Comparison of ENCODE assay signal across 10 cellular contexts in the genomic region with DNA sequence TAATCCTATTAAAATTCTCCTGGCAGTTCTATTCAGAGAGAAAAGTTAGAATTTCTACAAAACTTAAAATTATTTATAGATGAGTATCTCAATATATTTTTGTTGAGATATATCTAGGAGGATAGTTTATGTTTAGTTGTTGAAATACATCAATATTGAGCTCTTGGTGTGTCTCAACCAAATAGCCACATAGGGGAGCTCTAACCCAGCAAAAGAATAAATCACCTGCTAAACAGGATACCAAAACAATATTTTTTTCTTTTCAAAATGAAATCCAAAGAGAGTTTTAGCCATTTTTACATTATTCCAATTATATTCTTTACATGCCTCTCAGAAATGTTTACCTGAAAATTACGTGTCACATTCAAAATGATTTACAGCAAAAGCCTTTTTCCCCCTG.
A peak's percentile ranks its signal among the peaks of the same experiment; 100 is the strongest.
DNase-seq lines count a peak whose midpoint lies in the region; ATAC-seq and TF ChIP-seq lines count a peak whose summit lies in the region.
"Had no signal": no experiment of that assay in that cellular context is flagged by ENCODE, and none has a peak within 500 bp of the region (broad histone marks: within the 10 kb centered on the region; RNA-seq: fewer than 3 reads in every experiment).

No MANE protein-coding gene starts in this region.

- no peak overlapping the region for H2AFZ ChIP-seq in OCI-LY1 (ENCODE audit: low read length)

- no peaks in the 10 kb centered on the region for H4K20me1 ChIP-seq in OCI-LY1 (ENCODE audit: insufficient read depth, low read length)

- peak; percentile 69 for TF ChIP-seq CTCF in C4-2B (conservative IDR thresholded peaks at IDR 0.05)
- TF ChIP-seq CTCF in OCI-LY1 (IDR thresholded peaks at IDR 0.05; ENCODE audit: low read length) = peak; percentile 67

- no peaks in the 10 kb centered on the region for H3K9me2 ChIP-seq in OCI-LY1 (ENCODE audit: low read depth, low read length)

- H3K36me3 ChIP-seq in OCI-LY1 (ENCODE audit: insufficient read depth, low read length) = no peaks in the 10 kb centered on the region
- H3K36me3 ChIP-seq: upper lobe of right lung had no signal

- H3K79me2 ChIP-seq in OCI-LY1 (ENCODE audit: insufficient read depth, low read length) = no peaks in the 10 kb centered on the region

- ATAC-seq in esophagus mucosa (peak; percentile 52), HG03460 (IDR thresholded peaks at IDR 0.05; ENCODE audit: unreplicated experiment) (no peak)
- ATAC-seq: activated CD4-positive, CD25-positive, alpha-beta regulatory T cell treated with anti-CD3 and anti-CD28 coated beads, Interleukin-2, amount 50 U/mL, for 24 hours; upper lobe of right lung had no signal

- H3F3A ChIP-seq in OCI-LY1 (ENCODE audit: insufficient read depth, low read length) = no peaks in the 10 kb centered on the region

- DNase-seq in HEK293T (ENCODE audit: extremely low spot score) (peak; percentile 45), mucosa of gallbladder (ENCODE audit: low spot score) (no peak), kidney glomerular epithelial cell (lab: John Stamatoyannopoulos, UW) (no peak)
- DNase-seq in activated CD4-positive, alpha-beta T cell treated with anti-CD3 and anti-CD28 coated beads, Interleukin-2, amount 50 U/mL, for 1 hour = no peak
- DNase-seq: upper lobe of right lung had no signal

- no peaks in the 10 kb centered on the region for H3K4me1 ChIP-seq in OCI-LY1 (ENCODE audit: insufficient read depth, low read length, severe bottlenecking)
- H3K4me1 ChIP-seq: upper lobe of right lung had no signal

- CTCF ChIA-PET in HEK293T (lab: Yijun Ruan, JAX) = interaction anchor here (0.5 to 1.3 kb wide), 8 partner anchors 11 to 982 kb away, joined by 3 to 7 read pairs (median 4); no protein-coding TSS in a partner anchor

- no peak overlapping the region for H3K4me2 ChIP-seq in OCI-LY1 (ENCODE audit: low read length)

- POLR2A ChIA-PET in HEK293T (lab: Yijun Ruan, JAX) = no interaction called here

- no peaks in the 10 kb centered on the region for H3K9me3 ChIP-seq in OCI-LY1 (ENCODE audit: low read length)
- H3K9me3 ChIP-seq: upper lobe of right lung had no signal

- no peaks in the 10 kb centered on the region for H3K27me3 ChIP-seq in OCI-LY1 (ENCODE audit: insufficient read depth, low read length)
- H3K27me3 ChIP-seq: upper lobe of right lung had no signal

- H3K4me3 ChIP-seq in OCI-LY1 (ENCODE audit: low read depth, low read length, poor library complexity, severe bottlenecking) = no peak overlapping the region
- H3K4me3 ChIP-seq: upper lobe of right lung had no signal

- no peak overlapping the region for H3K27ac ChIP-seq in C4-2B
- no peak overlapping the region for H3K27ac ChIP-seq in OCI-LY1 (ENCODE audit: low read depth, low read length, poor library complexity, severe bottlenecking)
- H3K27ac ChIP-seq: upper lobe of right lung had no signal

- H3K9ac ChIP-seq in OCI-LY1 (ENCODE audit: low read length) = no peak overlapping the region

TF ChIP-seq in HEK293T, 16 proteins besides CTCF, POLR2A, EP300 and RAD21:
- TF ChIP-seq, protein P1, sequence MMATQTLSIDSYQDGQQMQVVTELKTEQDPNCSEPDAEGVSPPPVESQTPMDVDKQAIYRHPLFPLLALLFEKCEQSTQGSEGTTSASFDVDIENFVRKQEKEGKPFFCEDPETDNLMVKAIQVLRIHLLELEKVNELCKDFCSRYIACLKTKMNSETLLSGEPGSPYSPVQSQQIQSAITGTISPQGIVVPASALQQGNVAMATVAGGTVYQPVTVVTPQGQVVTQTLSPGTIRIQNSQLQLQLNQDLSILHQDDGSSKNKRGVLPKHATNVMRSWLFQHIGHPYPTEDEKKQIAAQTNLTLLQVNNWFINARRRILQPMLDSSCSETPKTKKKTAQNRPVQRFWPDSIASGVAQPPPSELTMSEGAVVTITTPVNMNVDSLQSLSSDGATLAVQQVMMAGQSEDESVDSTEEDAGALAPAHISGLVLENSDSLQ (IDR thresholded peaks at IDR 0.05) = peak; percentile 75; the same call in 1 of the 2 replicates
- peak; percentile 42; the same call in 1 of the 2 replicates for TF ChIP-seq ZNF384 (IDR thresholded peaks at IDR 0.05)
- no peak for TF ChIP-seq LEF1 (IDR thresholded peaks at IDR 0.05; ENCODE audit: borderline replicate concordance)
